Comparison of ENCODE assay signal across 1 cellular context in the genomic region with DNA sequence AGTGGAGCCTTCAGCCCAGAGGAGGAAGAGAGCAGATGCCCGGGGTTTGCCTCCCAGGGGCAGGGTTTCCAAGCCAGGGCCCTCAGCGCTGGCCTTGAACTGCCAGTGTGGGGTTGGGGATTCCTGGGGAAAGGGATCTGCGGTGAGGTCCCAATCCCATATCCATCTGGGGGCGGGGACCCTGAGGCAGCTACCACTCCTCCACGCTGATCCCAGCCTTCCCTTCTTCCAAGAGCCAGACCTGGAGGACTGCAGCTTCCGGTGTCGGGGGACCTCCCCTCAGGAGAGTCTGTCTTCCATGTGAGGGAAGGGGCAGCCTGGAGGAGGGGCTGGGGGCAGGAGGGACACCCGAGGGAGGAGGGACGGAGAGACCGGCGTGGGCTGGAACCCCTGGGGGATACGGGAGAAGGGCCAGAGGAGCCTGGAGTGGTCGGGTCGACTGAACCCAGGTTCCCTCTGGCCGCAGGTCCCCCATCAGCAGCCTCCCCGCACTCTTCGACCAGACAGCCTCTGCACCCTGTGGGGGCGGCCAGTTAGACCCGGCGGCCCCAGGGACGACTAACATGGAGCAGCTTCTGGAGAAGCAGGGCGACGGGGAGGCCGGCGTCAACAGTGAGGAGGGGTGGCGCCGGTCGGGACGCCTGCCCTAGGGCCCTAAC.
A peak's percentile ranks its signal among the peaks of the same experiment; 100 is the strongest.
TF ChIP-seq lines count a peak whose summit lies in the region.

No MANE protein-coding gene starts in this region.

TF ChIP-seq in HepG2, 621 proteins besides CTCF, POLR2A, EP300 and RAD21 (continues in another document):
- TF ChIP-seq MEF2D (CRISPR knock-in tag; IDR thresholded peaks at IDR 0.05) (no peak), CBX5 (CRISPR knock-in tag; IDR thresholded peaks at IDR 0.05; ENCODE audit: borderline replicate concordance) (no peak), RAD51 (IDR thresholded peaks at IDR 0.05; ENCODE audit: borderline replicate concordance) (no peak), ZNF570 (CRISPR knock-in tag; IDR thresholded peaks at IDR 0.05; ENCODE audit: borderline replicate concordance) (no peak), YEATS2 (CRISPR knock-in tag; IDR thresholded peaks at IDR 0.05; ENCODE audit: borderline replicate concordance) (no peak), ZFP1 (CRISPR knock-in tag; IDR thresholded peaks at IDR 0.05) (no peak), FIP1L1 (IDR thresholded peaks at IDR 0.05; ENCODE audit: borderline replicate concordance, insufficient read depth, low read depth, low read length) (no peak), HNRNPLL (IDR thresholded peaks at IDR 0.05; ENCODE audit: low read depth, low read length, poor library complexity, severe bottlenecking) (peak; percentile 24), SMAD9 (CRISPR knock-in tag; IDR thresholded peaks at IDR 0.05) (no peak), GABPB1 (CRISPR knock-in tag; IDR thresholded peaks at IDR 0.05) (no peak), AGO2 (optimal IDR thresholded peaks at IDR 0.05; ENCODE audit: low read depth, low read length) (peak; percentile 97), POLR2G (IDR thresholded peaks at IDR 0.05; ENCODE audit: low read depth, low read length) (peak; percentile 9; the same call in 1 of the 2 replicates), MED13 (CRISPR knock-in tag; IDR thresholded peaks at IDR 0.05) (no peak), CEBPB (IDR thresholded peaks at IDR 0.05; ENCODE audit: borderline replicate concordance, low read depth, low read length) (no peak), HNF4G (IDR thresholded peaks at IDR 0.05; ENCODE audit: borderline replicate concordance, low read depth, low read length) (no peak), HNF4G (CRISPR knock-in tag; IDR thresholded peaks at IDR 0.05; ENCODE audit: borderline replicate concordance, low read depth) (no peak), ZNF615 (CRISPR knock-in tag; IDR thresholded peaks at IDR 0.05; ENCODE audit: borderline replicate concordance) (no peak), KDM5B (CRISPR knock-in tag; IDR thresholded peaks at IDR 0.05; ENCODE audit: borderline replicate concordance) (no peak; the same call in 1 of the 2 replicates), KDM3A (CRISPR knock-in tag; IDR thresholded peaks at IDR 0.05; ENCODE audit: low read depth) (no peak), RXRB (CRISPR knock-in tag; IDR thresholded peaks at IDR 0.05; ENCODE audit: borderline replicate concordance) (no peak), RBM22 (optimal IDR thresholded peaks at IDR 0.05; ENCODE audit: low read length) (peak; percentile 85), ZBTB21 (CRISPR knock-in tag; IDR thresholded peaks at IDR 0.05) (no peak), RBFOX2 (IDR thresholded peaks at IDR 0.05; ENCODE audit: low read depth, low read length) (peak; percentile 70), RFX1 (IDR thresholded peaks at IDR 0.05) (no peak), HIVEP1 (CRISPR knock-in tag; IDR thresholded peaks at IDR 0.05) (no peak), ZSCAN29 (CRISPR knock-in tag; conservative IDR thresholded peaks at IDR 0.05) (no peak), HNRNPK (IDR thresholded peaks at IDR 0.05; ENCODE audit: low read depth, low read length, poor library complexity, severe bottlenecking) (peak; percentile 7), NFKB2 (CRISPR knock-in tag; IDR thresholded peaks at IDR 0.05; ENCODE audit: borderline replicate concordance) (no peak), ATF7 (IDR thresholded peaks at IDR 0.05) (no peak), ATF7 (CRISPR knock-in tag; IDR thresholded peaks at IDR 0.05) (no peak), SIX4 (CRISPR knock-in tag; IDR thresholded peaks at IDR 0.05) (no peak)
- TF ChIP-seq, protein P1, sequence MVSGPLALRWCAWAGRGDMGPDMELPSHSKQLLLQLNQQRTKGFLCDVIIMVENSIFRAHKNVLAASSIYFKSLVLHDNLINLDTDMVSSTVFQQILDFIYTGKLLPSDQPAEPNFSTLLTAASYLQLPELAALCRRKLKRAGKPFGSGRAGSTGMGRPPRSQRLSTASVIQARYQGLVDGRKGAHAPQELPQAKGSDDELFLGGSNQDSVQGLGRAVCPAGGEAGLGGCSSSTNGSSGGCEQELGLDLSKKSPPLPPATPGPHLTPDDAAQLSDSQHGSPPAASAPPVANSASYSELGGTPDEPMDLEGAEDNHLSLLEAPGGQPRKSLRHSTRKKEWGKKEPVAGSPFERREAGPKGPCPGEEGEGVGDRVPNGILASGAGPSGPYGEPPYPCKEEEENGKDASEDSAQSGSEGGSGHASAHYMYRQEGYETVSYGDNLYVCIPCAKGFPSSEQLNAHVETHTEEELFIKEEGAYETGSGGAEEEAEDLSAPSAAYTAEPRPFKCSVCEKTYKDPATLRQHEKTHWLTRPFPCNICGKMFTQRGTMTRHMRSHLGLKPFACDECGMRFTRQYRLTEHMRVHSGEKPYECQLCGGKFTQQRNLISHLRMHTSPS (CRISPR knock-in tag; IDR thresholded peaks at IDR 0.05; ENCODE audit: low read depth), result no peak
- TF ChIP-seq, protein P2, sequence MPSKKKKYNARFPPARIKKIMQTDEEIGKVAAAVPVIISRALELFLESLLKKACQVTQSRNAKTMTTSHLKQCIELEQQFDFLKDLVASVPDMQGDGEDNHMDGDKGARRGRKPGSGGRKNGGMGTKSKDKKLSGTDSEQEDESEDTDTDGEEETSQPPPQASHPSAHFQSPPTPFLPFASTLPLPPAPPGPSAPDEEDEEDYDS (CRISPR knock-in tag; IDR thresholded peaks at IDR 0.05), result no peak
- TF ChIP-seq, protein P3, sequence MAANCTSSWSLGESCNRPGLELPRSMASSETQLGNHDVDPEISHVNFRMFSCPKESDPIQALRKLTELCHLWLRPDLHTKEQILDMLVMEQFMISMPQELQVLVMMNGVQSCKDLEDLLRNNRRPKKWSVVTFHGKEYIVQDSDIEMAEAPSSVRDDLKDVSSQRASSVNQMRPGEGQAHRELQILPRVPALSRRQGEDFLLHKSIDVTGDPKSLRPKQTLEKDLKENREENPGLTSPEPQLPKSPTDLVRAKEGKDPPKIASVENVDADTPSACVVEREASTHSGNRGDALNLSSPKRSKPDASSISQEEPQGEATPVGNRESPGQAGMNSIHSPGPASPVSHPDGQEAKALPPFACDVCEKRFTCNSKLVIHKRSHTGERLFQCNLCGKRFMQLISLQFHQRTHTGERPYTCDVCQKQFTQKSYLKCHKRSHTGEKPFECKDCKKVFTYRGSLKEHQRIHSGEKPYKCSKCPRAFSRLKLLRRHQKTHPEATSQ (CRISPR knock-in tag; IDR thresholded peaks at IDR 0.05; ENCODE audit: borderline replicate concordance), result no peak
- TF ChIP-seq, protein P4, sequence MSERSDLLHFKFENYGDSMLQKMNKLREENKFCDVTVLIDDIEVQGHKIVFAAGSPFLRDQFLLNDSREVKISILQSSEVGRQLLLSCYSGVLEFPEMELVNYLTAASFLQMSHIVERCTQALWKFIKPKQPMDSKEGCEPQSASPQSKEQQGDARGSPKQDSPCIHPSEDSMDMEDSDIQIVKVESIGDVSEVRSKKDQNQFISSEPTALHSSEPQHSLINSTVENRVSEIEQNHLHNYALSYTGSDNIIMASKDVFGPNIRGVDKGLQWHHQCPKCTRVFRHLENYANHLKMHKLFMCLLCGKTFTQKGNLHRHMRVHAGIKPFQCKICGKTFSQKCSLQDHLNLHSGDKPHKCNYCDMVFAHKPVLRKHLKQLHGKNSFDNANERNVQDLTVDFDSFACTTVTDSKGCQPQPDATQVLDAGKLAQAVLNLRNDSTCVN (CRISPR knock-in tag; IDR thresholded peaks at IDR 0.05; ENCODE audit: borderline replicate concordance), result no peak
- TF ChIP-seq, protein P5, sequence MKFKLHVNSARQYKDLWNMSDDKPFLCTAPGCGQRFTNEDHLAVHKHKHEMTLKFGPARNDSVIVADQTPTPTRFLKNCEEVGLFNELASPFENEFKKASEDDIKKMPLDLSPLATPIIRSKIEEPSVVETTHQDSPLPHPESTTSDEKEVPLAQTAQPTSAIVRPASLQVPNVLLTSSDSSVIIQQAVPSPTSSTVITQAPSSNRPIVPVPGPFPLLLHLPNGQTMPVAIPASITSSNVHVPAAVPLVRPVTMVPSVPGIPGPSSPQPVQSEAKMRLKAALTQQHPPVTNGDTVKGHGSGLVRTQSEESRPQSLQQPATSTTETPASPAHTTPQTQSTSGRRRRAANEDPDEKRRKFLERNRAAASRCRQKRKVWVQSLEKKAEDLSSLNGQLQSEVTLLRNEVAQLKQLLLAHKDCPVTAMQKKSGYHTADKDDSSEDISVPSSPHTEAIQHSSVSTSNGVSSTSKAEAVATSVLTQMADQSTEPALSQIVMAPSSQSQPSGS (CRISPR knock-in tag; IDR thresholded peaks at IDR 0.05), result no peak
- TF ChIP-seq, protein P6, sequence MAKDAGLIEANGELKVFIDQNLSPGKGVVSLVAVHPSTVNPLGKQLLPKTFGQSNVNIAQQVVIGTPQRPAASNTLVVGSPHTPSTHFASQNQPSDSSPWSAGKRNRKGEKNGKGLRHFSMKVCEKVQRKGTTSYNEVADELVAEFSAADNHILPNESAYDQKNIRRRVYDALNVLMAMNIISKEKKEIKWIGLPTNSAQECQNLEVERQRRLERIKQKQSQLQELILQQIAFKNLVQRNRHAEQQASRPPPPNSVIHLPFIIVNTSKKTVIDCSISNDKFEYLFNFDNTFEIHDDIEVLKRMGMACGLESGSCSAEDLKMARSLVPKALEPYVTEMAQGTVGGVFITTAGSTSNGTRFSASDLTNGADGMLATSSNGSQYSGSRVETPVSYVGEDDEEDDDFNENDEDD (CRISPR knock-in tag; IDR thresholded peaks at IDR 0.05; ENCODE audit: borderline replicate concordance), result no peak
- TF ChIP-seq, protein P7, sequence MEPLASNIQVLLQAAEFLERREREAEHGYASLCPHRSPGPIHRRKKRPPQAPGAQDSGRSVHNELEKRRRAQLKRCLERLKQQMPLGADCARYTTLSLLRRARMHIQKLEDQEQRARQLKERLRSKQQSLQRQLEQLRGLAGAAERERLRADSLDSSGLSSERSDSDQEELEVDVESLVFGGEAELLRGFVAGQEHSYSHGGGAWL (CRISPR knock-in tag; IDR thresholded peaks at IDR 0.05), result no peak
- TF ChIP-seq, protein P8, sequence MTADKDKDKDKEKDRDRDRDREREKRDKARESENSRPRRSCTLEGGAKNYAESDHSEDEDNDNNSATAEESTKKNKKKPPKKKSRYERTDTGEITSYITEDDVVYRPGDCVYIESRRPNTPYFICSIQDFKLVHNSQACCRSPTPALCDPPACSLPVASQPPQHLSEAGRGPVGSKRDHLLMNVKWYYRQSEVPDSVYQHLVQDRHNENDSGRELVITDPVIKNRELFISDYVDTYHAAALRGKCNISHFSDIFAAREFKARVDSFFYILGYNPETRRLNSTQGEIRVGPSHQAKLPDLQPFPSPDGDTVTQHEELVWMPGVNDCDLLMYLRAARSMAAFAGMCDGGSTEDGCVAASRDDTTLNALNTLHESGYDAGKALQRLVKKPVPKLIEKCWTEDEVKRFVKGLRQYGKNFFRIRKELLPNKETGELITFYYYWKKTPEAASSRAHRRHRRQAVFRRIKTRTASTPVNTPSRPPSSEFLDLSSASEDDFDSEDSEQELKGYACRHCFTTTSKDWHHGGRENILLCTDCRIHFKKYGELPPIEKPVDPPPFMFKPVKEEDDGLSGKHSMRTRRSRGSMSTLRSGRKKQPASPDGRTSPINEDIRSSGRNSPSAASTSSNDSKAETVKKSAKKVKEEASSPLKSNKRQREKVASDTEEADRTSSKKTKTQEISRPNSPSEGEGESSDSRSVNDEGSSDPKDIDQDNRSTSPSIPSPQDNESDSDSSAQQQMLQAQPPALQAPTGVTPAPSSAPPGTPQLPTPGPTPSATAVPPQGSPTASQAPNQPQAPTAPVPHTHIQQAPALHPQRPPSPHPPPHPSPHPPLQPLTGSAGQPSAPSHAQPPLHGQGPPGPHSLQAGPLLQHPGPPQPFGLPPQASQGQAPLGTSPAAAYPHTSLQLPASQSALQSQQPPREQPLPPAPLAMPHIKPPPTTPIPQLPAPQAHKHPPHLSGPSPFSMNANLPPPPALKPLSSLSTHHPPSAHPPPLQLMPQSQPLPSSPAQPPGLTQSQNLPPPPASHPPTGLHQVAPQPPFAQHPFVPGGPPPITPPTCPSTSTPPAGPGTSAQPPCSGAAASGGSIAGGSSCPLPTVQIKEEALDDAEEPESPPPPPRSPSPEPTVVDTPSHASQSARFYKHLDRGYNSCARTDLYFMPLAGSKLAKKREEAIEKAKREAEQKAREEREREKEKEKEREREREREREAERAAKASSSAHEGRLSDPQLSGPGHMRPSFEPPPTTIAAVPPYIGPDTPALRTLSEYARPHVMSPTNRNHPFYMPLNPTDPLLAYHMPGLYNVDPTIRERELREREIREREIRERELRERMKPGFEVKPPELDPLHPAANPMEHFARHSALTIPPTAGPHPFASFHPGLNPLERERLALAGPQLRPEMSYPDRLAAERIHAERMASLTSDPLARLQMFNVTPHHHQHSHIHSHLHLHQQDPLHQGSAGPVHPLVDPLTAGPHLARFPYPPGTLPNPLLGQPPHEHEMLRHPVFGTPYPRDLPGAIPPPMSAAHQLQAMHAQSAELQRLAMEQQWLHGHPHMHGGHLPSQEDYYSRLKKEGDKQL (CRISPR knock-in tag; IDR thresholded peaks at IDR 0.05; ENCODE audit: low read depth), result no peak
- TF ChIP-seq, protein P9, sequence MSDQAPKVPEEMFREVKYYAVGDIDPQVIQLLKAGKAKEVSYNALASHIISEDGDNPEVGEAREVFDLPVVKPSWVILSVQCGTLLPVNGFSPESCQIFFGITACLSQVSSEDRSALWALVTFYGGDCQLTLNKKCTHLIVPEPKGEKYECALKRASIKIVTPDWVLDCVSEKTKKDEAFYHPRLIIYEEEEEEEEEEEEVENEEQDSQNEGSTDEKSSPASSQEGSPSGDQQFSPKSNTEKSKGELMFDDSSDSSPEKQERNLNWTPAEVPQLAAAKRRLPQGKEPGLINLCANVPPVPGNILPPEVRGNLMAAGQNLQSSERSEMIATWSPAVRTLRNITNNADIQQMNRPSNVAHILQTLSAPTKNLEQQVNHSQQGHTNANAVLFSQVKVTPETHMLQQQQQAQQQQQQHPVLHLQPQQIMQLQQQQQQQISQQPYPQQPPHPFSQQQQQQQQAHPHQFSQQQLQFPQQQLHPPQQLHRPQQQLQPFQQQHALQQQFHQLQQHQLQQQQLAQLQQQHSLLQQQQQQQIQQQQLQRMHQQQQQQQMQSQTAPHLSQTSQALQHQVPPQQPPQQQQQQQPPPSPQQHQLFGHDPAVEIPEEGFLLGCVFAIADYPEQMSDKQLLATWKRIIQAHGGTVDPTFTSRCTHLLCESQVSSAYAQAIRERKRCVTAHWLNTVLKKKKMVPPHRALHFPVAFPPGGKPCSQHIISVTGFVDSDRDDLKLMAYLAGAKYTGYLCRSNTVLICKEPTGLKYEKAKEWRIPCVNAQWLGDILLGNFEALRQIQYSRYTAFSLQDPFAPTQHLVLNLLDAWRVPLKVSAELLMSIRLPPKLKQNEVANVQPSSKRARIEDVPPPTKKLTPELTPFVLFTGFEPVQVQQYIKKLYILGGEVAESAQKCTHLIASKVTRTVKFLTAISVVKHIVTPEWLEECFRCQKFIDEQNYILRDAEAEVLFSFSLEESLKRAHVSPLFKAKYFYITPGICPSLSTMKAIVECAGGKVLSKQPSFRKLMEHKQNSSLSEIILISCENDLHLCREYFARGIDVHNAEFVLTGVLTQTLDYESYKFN (CRISPR knock-in tag; conservative IDR thresholded peaks at IDR 0.05), result no peak
- TF ChIP-seq, protein P10, sequence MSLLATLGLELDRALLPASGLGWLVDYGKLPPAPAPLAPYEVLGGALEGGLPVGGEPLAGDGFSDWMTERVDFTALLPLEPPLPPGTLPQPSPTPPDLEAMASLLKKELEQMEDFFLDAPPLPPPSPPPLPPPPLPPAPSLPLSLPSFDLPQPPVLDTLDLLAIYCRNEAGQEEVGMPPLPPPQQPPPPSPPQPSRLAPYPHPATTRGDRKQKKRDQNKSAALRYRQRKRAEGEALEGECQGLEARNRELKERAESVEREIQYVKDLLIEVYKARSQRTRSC (CRISPR knock-in tag; IDR thresholded peaks at IDR 0.05; ENCODE audit: low read depth), result no peak
